Comparison of ENCODE assay signal across 1 cellular context in genomic region chr22:27987557-27987956, GRCh38.
TF ChIP-seq lines count a peak whose summit lies in the region.

No MANE protein-coding gene starts in this region.

TF ChIP-seq in HepG2, 621 proteins besides CTCF, POLR2A, EP300 and RAD21 (continued from another document):
- no peak for TF ChIP-seq ZBTB39 (CRISPR knock-in tag; IDR thresholded peaks at IDR 0.05)
- no peak for TF ChIP-seq ATAD3A (CRISPR knock-in tag; IDR thresholded peaks at IDR 0.05)
- TF ChIP-seq KLF11 (CRISPR knock-in tag; IDR thresholded peaks at IDR 0.05) = no peak
- no peak for TF ChIP-seq HBP1 (CRISPR knock-in tag; IDR thresholded peaks at IDR 0.05; ENCODE audit: low read depth)
